8 cellular contexts compared by ENCODE assay signal in genomic region chr6:125957845-125958244, GRCh38. TPM values are rescaled to one million over a fixed set of nuclear protein-coding genes. Genes with fewer than 3 reads are reported as not detected.
DNase-seq lines count a peak whose midpoint lies in the region; ATAC-seq and TF ChIP-seq lines count a peak whose summit lies in the region.

No MANE protein-coding gene starts in this region.

- H3K27me3 ChIP-seq in BLaER1 (no peaks in the 10 kb centered on the region), transverse colon (no peaks in the 10 kb centered on the region)

- H3K4me1 ChIP-seq in BLaER1: peaks cover 24% of the 10 kb centered on the region
- peaks cover 8 to 27% (median 11%) of the 10 kb centered on the region in 4 donors for H3K4me1 ChIP-seq in transverse colon

- no peak for TF ChIP-seq POLR2A in transverse colon (IDR thresholded peaks at IDR 0.05)

- in situ Hi-C loops in KBM-7 (cut with MboI; ENCODE audit: low pct_unique_long_range_greater_than_20kb, low sequenced_read_pairs) (no loop called here), transverse colon (cut with MboI; ENCODE audit: low pct_ligation_motif_present in 1 of 4, low pct_unique_long_range_greater_than_20kb in 1 of 4, low sequenced_read_pairs in 3 of 4) (loop anchor here (10.0 to 25.0 kb wide), 4 partner anchors 103 to 646 kb away; partner anchors contain the start of genes HDDC2 (in 3 of the 4) and NCOA7 (in 1 of the 4))

- no peak for TF ChIP-seq CTCF in transverse colon (IDR thresholded peaks at IDR 0.05)

- peaks cover 23% of the 10 kb centered on the region for H3K36me3 ChIP-seq in BLaER1
- no peaks in the 10 kb centered on the region for H3K36me3 ChIP-seq in transverse colon

- 0 to 21% methylated on average over 3 to 4 of the region's 4 CpGs for WGBS in transverse colon (ENCODE audit: low coverage in 1 of 2), 2 donors

- H3K4me2 ChIP-seq in BLaER1: peak overlapping the region; percentile 86

- H3K4me3 ChIP-seq in BLaER1: peak overlapping the region; percentile 86
- H3K4me3 ChIP-seq in transverse colon: peak overlapping the region in 3 of 4 donors; percentile 66 to 85 (median 83)

- peaks cover 11% of the 10 kb centered on the region; the same call in 1 of the 2 replicates for H4K20me1 ChIP-seq in BLaER1

- no peak overlapping the region for H3K27ac ChIP-seq in BLaER1
- peak overlapping the region; percentile 90 to 95 (median 92) for H3K27ac ChIP-seq in transverse colon

- peak overlapping the region; percentile 89 for H3K9ac ChIP-seq in BLaER1

- no peak for ATAC-seq in GM21515 (IDR thresholded peaks at IDR 0.05; ENCODE audit: unreplicated experiment)

- DNase-seq in KBM-7 (peak; percentile 68), astrocyte of the hippocampus (ENCODE audit: low read depth, low spot score) (peak; percentile 37), kidney glomerular epithelial cell (lab: John Stamatoyannopoulos, UW) (peak; percentile 47), transverse colon (peak; percentile 24), NCI-H2081 (lab: John Stamatoyannopoulos, UW) (no peak)
- no peak for DNase-seq in effector CD4-positive, alpha-beta T cell

- intact Hi-C loops in transverse colon (cut with DNase I; ENCODE audit: low total_unique reads): loop anchor here (10.0 kb wide), 1 partner anchor 173 kb away; no protein-coding TSS in a partner anchor

- 0 out of 2 replicates have a peak, but pooled peaks cover 2% of the 10 kb centered on the region for H3K9me3 ChIP-seq in BLaER1
- no peaks in the 10 kb centered on the region for H3K9me3 ChIP-seq in transverse colon

- TF ChIP-seq EP300 in transverse colon (IDR thresholded peaks at IDR 0.05; ENCODE audit: low read depth): no peak

RNA-seq across cellular contexts. Expression of gene HINT3, which starts 1.3 kb away (rescaled TPM):
- 10 to 100 TPM; 23.5 to 35.2 (median 30.7) TPM for total RNA-seq in transverse colon

RNA-seq across cellular contexts. Expression of gene TRMT11, which starts 28.5 kb away (rescaled TPM):
- total RNA-seq in transverse colon: 100 to 1,000 TPM in 1 of 4 donors, 10 to 100 TPM in 3; 23.6 to 152 (median 28.9) TPM

Comparison
In these comparisons a context has a peak if more than half of its experiments do, and no peak if none do; other contexts are left out.
1. DNase-seq: peak in KBM-7 (single experiment), astrocyte of the hippocampus (single experiment), kidney glomerular epithelial cell (single experiment) and transverse colon (single experiment); none in effector CD4-positive, alpha-beta T cell (single experiment) and NCI-H2081 (0 of 2).